In the genomic region with DNA sequence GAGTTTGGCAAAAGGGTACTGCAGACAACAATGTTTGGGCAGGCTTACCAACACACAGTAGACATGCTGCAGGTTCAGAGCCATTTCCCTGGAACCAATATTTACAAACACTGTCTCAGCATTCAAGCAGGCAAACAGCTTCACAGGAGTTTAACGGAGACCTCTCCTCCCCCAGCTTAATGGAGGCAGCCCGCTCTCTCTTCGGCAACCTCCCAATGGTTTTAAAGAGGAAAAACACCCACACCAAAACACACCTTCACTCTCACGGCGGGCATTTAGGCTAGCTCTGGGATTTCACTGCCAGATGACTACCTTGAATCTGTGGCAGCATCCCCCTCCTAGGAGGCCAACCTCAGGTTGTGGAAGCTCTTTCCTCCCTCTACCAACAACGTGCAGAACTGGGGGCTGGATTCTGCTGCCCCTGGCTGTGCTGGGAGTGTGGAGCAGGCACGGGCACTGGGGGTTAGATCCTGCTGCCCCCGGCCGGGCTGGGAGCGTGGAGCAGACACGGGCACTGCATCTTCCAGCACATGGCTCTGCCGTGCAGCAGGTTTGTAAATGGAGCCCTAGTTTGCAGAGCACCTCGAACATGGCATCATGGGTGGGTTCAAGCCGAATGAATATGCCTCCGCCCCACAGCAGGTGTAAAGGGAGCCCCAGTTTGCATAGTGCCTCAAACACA, we compare ENCODE assay signal across 27 cellular contexts.
"Had no signal": no experiment of that assay in that cellular context is flagged by ENCODE, and none has a peak within 500 bp of the region (broad histone marks: within the 10 kb centered on the region; RNA-seq: fewer than 3 reads in every experiment).

No MANE protein-coding gene starts in this region.

- H3K36me3 ChIP-seq: left ventricle myocardium inferior, pancreas, prostate gland, spleen, thyroid gland, transverse colon, upper lobe of left lung, vagina had no signal

- H3K27me3 ChIP-seq: sigmoid colon, thyroid gland, upper lobe of left lung, vagina had no signal

- DNase-seq: hippocampal formation; kidney glomerular epithelial cell; left colon; left ventricle myocardium inferior; mesendoderm; naive B cell; natural killer cell; nucleus accumbens; retina; right cardiac atrium; sigmoid colon; small intestine; spleen; stimulated activated CD4-positive, alpha-beta T cell treated with anti-CD3 and anti-CD28 coated beads, Interleukin-4, amount 100 ng/mL, for 4 hours; stimulated activated CD8-positive, alpha-beta memory T cell treated with anti-CD3 and anti-CD28 coated beads, Interleukin-4, amount 100 ng/mL, for 48 hours; stimulated activated naive CD4-positive, alpha-beta T cell treated with Interleukin-2 at 50 U/mL for 16 hours; stimulated activated naive CD8-positive, alpha-beta T cell treated with anti-CD3 and anti-CD28 coated beads, Interleukin-15, amount 100 ng/mL, for 72 hours; substantia nigra; thyroid gland; transverse colon had no signal

- H3K4me1 ChIP-seq: left ventricle myocardium inferior, pancreas, prostate gland, spleen, thyroid gland, transverse colon, upper lobe of left lung, vagina had no signal

- ATAC-seq: left colon; natural killer cell; pancreas; right cardiac atrium; stimulated activated memory B cell treated with anti-CD40 and anti-IgM and Interleukin-4, amounts not matched to agents 10 μg/mL and 1 μg/mL and 100 μg/mL, for 72 hours; stimulated activated naive CD8-positive, alpha-beta T cell treated with anti-CD3 and anti-CD28 coated beads, Interleukin-15, amount 100 ng/mL, for 72 hours had no signal

- H3K9me3 ChIP-seq: left ventricle myocardium inferior, pancreas, prostate gland, sigmoid colon, spleen, thyroid gland, transverse colon, upper lobe of left lung, vagina had no signal

- H3K4me3 ChIP-seq: left ventricle myocardium inferior, lung, pancreas, prostate gland, sigmoid colon, spleen, thyroid gland, transverse colon, upper lobe of left lung, vagina had no signal

- FAIRE-seq: keratinocyte, pancreas, small intestine had no signal

- H3K27ac ChIP-seq: left ventricle myocardium inferior, pancreas, prostate gland, sigmoid colon, spleen, thyroid gland, transverse colon, upper lobe of left lung, vagina had no signal
